Comparison of ENCODE assay signal across 3 cellular contexts in the genomic region with DNA sequence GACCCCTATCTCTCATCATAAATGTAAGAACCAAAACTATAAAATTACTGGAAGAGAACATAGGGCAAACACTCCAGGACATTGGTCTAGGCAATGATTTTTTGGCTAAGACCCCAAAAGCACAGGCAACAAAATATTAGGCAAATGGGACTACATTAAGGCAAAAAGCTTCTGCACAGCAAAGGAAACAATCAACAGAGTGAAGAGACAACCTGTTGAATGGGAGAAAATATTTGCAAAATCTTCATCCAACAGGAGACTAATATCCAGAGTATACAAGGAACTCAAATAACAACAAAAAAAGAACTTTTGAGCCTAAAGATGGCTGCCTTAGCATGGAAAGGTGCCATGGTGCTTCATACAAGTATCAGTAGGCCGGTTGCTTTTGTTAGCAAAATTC.
"Had no signal": no experiment of that assay in that cellular context is flagged by ENCODE, and none has a peak within 500 bp of the region (broad histone marks: within the 10 kb centered on the region; RNA-seq: fewer than 3 reads in every experiment).

No MANE protein-coding gene starts in this region.

- H3K4me3 ChIP-seq: GM12878 had no signal

- ATAC-seq: GM12878 had no signal

- DNase-seq: GDM1, GF-D8 had no signal
